Comparison of ENCODE assay signal across 9 cellular contexts in genomic region chr3:159804726-159805410, GRCh38. TPM values are rescaled to one million over a fixed set of nuclear protein-coding genes. Genes with fewer than 3 reads are reported as not detected.
DNase-seq lines count a peak whose midpoint lies in the region; ATAC-seq and TF ChIP-seq lines count a peak whose summit lies in the region.
"Had no signal": no experiment of that assay in that cellular context is flagged by ENCODE, and none has a peak within 500 bp of the region (broad histone marks: within the 10 kb centered on the region; RNA-seq: fewer than 3 reads in every experiment).

No MANE protein-coding gene starts in this region.

- peak overlapping the region; percentile 39 for H3K4me2 ChIP-seq in skeletal muscle satellite cell (ENCODE audit: low read length)
- H3K4me2 ChIP-seq: BLaER1 treated with 17β-estradiol and CSF1 and Interleukin-3, amounts not matched to agents 10 nM and 100 nM had no signal

- H3K27ac ChIP-seq in ascending aorta: peak overlapping the region; percentile 59 to 73
- H3K27ac ChIP-seq: BLaER1 treated with 17β-estradiol and CSF1 and Interleukin-3, amounts not matched to agents 10 nM and 100 nM had no signal

- H3K9me3 ChIP-seq in ascending aorta (no peaks in the 10 kb centered on the region), skeletal muscle satellite cell (replicated peaks; ENCODE audit: low read length) (no peaks in the 10 kb centered on the region)
- H3K9me3 ChIP-seq: BLaER1 treated with 17β-estradiol and CSF1 and Interleukin-3, amounts not matched to agents 10 nM and 100 nM had no signal

- DNase-seq in NK-92 treated with Interleukin-12 subunit alpha and Interleukin-12 subunit beta, amount 100 ng/mL, for 24 hours (lab: John Stamatoyannopoulos, UW): peak; percentile 16
- DNase-seq in NK-92 (lab: John Stamatoyannopoulos, UW; ENCODE audit: unreplicated experiment) (no peak), HK-2 (ENCODE audit: unreplicated experiment) (peak; percentile 65), NCI-H774 (lab: John Stamatoyannopoulos, UW) (peak; percentile 83), ascending aorta (ENCODE audit: low spot score in 2 of 2) (peak in 1 of 2 donors; percentile 87), hippocampal formation (lab: John Stamatoyannopoulos, UW) (peak; percentile 77 to 88)

- TF ChIP-seq CTCF in ascending aorta (IDR thresholded peaks at IDR 0.05): peak; percentile 79 to 87 (median 85)

- intact Hi-C loops in ascending aorta (cut with DNase I): loop anchor here (1.0 to 10.0 kb wide), 3 partner anchors 42 to 540 kb away; no protein-coding TSS in a partner anchor

- H3K4me3 ChIP-seq in ascending aorta (peak overlapping the region in 1 of 2 donors; percentile 26), skeletal muscle satellite cell (ENCODE audit: low read length) (no peak overlapping the region)
- H3K4me3 ChIP-seq: BLaER1 treated with 17β-estradiol and CSF1 and Interleukin-3, amounts not matched to agents 10 nM and 100 nM had no signal

- peaks cover 3 to 40% of the 10 kb centered on the region in 2 donors for H3K4me1 ChIP-seq in ascending aorta
- peaks cover 21% of the 10 kb centered on the region for H3K4me1 ChIP-seq in skeletal muscle satellite cell (ENCODE audit: control insufficient read depth, insufficient read depth, low read length)
- H3K4me1 ChIP-seq: BLaER1 treated with 17β-estradiol and CSF1 and Interleukin-3, amounts not matched to agents 10 nM and 100 nM had no signal

- no peak overlapping the region for H3K9ac ChIP-seq in skeletal muscle satellite cell (ENCODE audit: low read depth, low read length)
- H3K9ac ChIP-seq: BLaER1 treated with 17β-estradiol and CSF1 and Interleukin-3, amounts not matched to agents 10 nM and 100 nM had no signal

- no peaks in the 10 kb centered on the region for H3K27me3 ChIP-seq in ascending aorta
- no peaks in the 10 kb centered on the region for H3K27me3 ChIP-seq in skeletal muscle satellite cell (ENCODE audit: control insufficient read depth, insufficient read depth, low read length)
- H3K27me3 ChIP-seq: BLaER1 treated with 17β-estradiol and CSF1 and Interleukin-3, amounts not matched to agents 10 nM and 100 nM had no signal

- no peaks in the 10 kb centered on the region for H3K36me3 ChIP-seq in ascending aorta
- H3K36me3 ChIP-seq in skeletal muscle satellite cell (ENCODE audit: insufficient read depth, low read length): no peaks in the 10 kb centered on the region
- H3K36me3 ChIP-seq: BLaER1 treated with 17β-estradiol and CSF1 and Interleukin-3, amounts not matched to agents 10 nM and 100 nM had no signal

- peak; percentile 97 for ATAC-seq in GM21515 (IDR thresholded peaks at IDR 0.05; ENCODE audit: unreplicated experiment)

RNA-seq across cellular contexts. Expression of gene SCHIP1, which starts 34.8 kb away (rescaled TPM):
- total RNA-seq in ascending aorta: 11.7 TPM
- 0.44 and 2.0 TPM in 2 replicates for total RNA-seq in skeletal muscle satellite cell (2012; rRNA removed)
